12 cellular contexts compared by ENCODE assay signal in the genomic region with DNA sequence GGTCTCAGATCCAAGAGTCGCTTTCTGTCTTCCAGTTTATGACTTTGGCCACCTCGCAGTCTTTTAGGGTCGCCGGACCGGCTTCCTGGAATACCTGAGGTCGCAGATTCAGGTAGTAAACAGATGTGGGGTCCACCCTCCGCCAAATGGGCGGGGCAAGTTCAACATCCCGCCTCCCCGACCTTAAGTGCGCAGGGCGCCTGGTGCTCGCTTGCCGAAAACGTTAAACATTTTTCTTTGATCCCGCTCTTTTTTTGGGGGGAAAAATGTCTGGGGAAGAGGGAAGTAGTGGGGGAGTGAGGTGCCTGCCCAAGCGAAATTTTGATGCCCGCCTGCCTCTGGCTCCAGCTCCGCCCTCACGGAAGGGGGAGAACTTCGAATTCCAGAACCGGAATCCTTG.
DNase-seq lines count a peak whose midpoint lies in the region; ATAC-seq, FAIRE-seq and TF ChIP-seq lines count a peak whose summit lies in the region.
"Had no signal": no experiment of that assay in that cellular context is flagged by ENCODE, and none has a peak within 500 bp of the region (broad histone marks: within the 10 kb centered on the region; RNA-seq: fewer than 3 reads in every experiment).

No MANE protein-coding gene starts in this region.

- no peak overlapping the region for H2AFZ ChIP-seq in HepG2 (ENCODE audit: low read length)

- H3K27ac ChIP-seq in left ventricle myocardium inferior (replicated peaks) (no peak overlapping the region), HepG2 (ENCODE audit: extremely low read length, insufficient read depth, low read length) (no peak overlapping the region), upper lobe of left lung (peak overlapping the region; percentile 61 to 79 (median 69))
- H3K27ac ChIP-seq: KMS-11 had no signal

- CTCF ChIA-PET in HepG2 (lab: Yijun Ruan, JAX; ENCODE audit: low intra/inter-chr PET ratio, low total read pairs) = no interaction called here

- intact Hi-C loops in left ventricle myocardium inferior (cut with micrococcal nuclease) = loop anchor here (10.0 kb wide), 1 partner anchor 315 kb away; no protein-coding TSS in a partner anchor
- intact Hi-C loops in left ventricle myocardium superior (cut with micrococcal nuclease) = loop anchor here (10.0 kb wide), 1 partner anchor 315 kb away; no protein-coding TSS in a partner anchor
- intact Hi-C loops in HepG2 (cut with micrococcal nuclease; ENCODE audit: unreplicated experiment) = no loop called here

- H3K27me3 ChIP-seq in left ventricle myocardium inferior (ENCODE audit: low read depth) (peaks cover 89% of the 10 kb centered on the region), HepG2 (ENCODE audit: control insufficient read depth in 1 of 2, insufficient read depth in 2 of 2, low read length in 2 of 2) (peaks cover 6 to 54% of the 10 kb centered on the region in 2 experiments), upper lobe of left lung (peaks cover 0 to 24% (median 5%) of the 10 kb centered on the region in 4 donors)

- no peak for FAIRE-seq in HepG2 (lab: Jason Lieb, UNC)

- no peak for DNase-seq in left ventricle myocardium inferior
- no peak for DNase-seq in left ventricle myocardium superior
- DNase-seq in cardiac fibroblast (ENCODE audit: low read depth in 2 of 2) = no peak
- DNase-seq in HepG2 (ENCODE audit: low spot score) = no peak
- DNase-seq in upper lobe of left lung = peak in 1 of 2 donors; percentile 27
- no peak for DNase-seq in KBM-7
- DNase-seq: activated CD4-positive, alpha-beta T cell treated with anti-CD3 and anti-CD28 coated beads for 48 hours; stimulated activated CD4-positive, alpha-beta T cell treated with anti-CD3 and anti-CD28 coated beads, Interleukin-1b, Interleukin-23, amount 100 ng/mL, for 48 hours had no signal

- BruUV-seq in HepG2 (replicated peaks; lab: Mats Ljungman, UMichigan) = no TSS peak

- no peak for ATAC-seq in left ventricle myocardium superior
- ATAC-seq in HepG2 = no peak
- no peak for ATAC-seq in upper lobe of left lung (ENCODE audit: low FRiP score in 2 of 2)
- ATAC-seq in GM21367 (IDR thresholded peaks at IDR 0.05; ENCODE audit: unreplicated experiment) = no peak
- no peak for ATAC-seq in GM21447 (IDR thresholded peaks at IDR 0.05; ENCODE audit: unreplicated experiment)

- TF ChIP-seq RAD21 in HepG2 (CRISPR knock-in tag; IDR thresholded peaks at IDR 0.05) = no peak

- H3K4me1 ChIP-seq in left ventricle myocardium inferior (peaks cover 17% of the 10 kb centered on the region), HepG2 (ENCODE audit: insufficient read depth, low read length) (no peaks in the 10 kb centered on the region), upper lobe of left lung (peaks cover 0 to 16% (median 7%) of the 10 kb centered on the region in 4 donors)

- H3K9me3 ChIP-seq in left ventricle myocardium inferior (replicated peaks) (no peaks in the 10 kb centered on the region), HepG2 (ENCODE audit: low read length) (no peaks in the 10 kb centered on the region), upper lobe of left lung (no peaks in the 10 kb centered on the region)

- TF ChIP-seq POLR2A in HepG2 (IDR thresholded peaks at IDR 0.05; ENCODE audit: insufficient read depth in 1 of 2, low read depth in 2 of 2, low read length in 2 of 2) (no peak), upper lobe of left lung (IDR thresholded peaks at IDR 0.05) (no peak)

- POLR2A ChIA-PET in HepG2 (lab: Yijun Ruan, JAX) = no interaction called here

- TF ChIP-seq EP300 in HepG2 (IDR thresholded peaks at IDR 0.05; ENCODE audit: low read depth in 2 of 2, low read length in 2 of 2) (no peak), HepG2 (CRISPR knock-in tag; IDR thresholded peaks at IDR 0.05; ENCODE audit: borderline replicate concordance) (no peak), upper lobe of left lung (IDR thresholded peaks at IDR 0.05) (no peak)

- no peak overlapping the region for H3K4me2 ChIP-seq in HepG2 (ENCODE audit: low read depth, low read length)
- H3K4me2 ChIP-seq: KMS-11 had no signal

- H3K9ac ChIP-seq in HepG2 (ENCODE audit: insufficient read depth, low read depth, low read length) = no peak overlapping the region
- H3K9ac ChIP-seq: KMS-11 had no signal

- H3K4me3 ChIP-seq in left ventricle myocardium inferior = peak overlapping the region; percentile 60
- peak overlapping the region; percentile 44 to 48 for H3K4me3 ChIP-seq in cardiac fibroblast (replicated peaks in 1 of 2; ENCODE audit: low read depth in 2 of 2, low read length in 2 of 2)
- H3K4me3 ChIP-seq in HepG2 (replicated peaks in 1 of 3; ENCODE audit: insufficient read depth in 1 of 3, low read depth in 2 of 3, low read length in 3 of 3) = no peak overlapping the region
- peak overlapping the region in 3 of 4 donors; percentile 29 to 46 (median 41) for H3K4me3 ChIP-seq in upper lobe of left lung
- H3K4me3 ChIP-seq: lung had no signal

- H3K36me3 ChIP-seq in left ventricle myocardium inferior (no peaks in the 10 kb centered on the region), HepG2 (replicated peaks in 1 of 2; ENCODE audit: control insufficient read depth in 1 of 2, insufficient read depth in 2 of 2, low read length in 2 of 2) (no peaks in the 10 kb centered on the region), upper lobe of left lung (no peaks in the 10 kb centered on the region)

- 32% methylated on average over 22 of the region's 22 CpGs for WGBS in HepG2 (ENCODE audit: low lambda C conversion rate)
- 2 to 5% methylated on average over 22 of the region's 22 CpGs for WGBS in upper lobe of left lung, 2 donors

- TF ChIP-seq CTCF in left ventricle myocardium inferior (IDR thresholded peaks at IDR 0.05; ENCODE audit: borderline replicate concordance) = no peak
- TF ChIP-seq CTCF in cardiac fibroblast (IDR thresholded peaks at IDR 0.05; ENCODE audit: low read depth, low read length) = no peak
- TF ChIP-seq CTCF in HepG2 (CRISPR knock-in tag; IDR thresholded peaks at IDR 0.05) = no peak
- TF ChIP-seq CTCF in upper lobe of left lung (IDR thresholded peaks at IDR 0.05) = no peak

- H3K79me2 ChIP-seq in HepG2 (ENCODE audit: insufficient read depth, low read length) = no peaks in the 10 kb centered on the region

- in situ Hi-C loops in HepG2 (cut with HindIII; ENCODE audit: extremely low pct_ligation_motif_present, low pct_unique_long_range_greater_than_20kb) (loop anchor here (10.0 kb wide), 2 partner anchors 465 to 495 kb away; no protein-coding TSS in a partner anchor), KBM-7 (cut with MboI; ENCODE audit: low pct_unique_long_range_greater_than_20kb, low sequenced_read_pairs) (no loop called here)

- H4K20me1 ChIP-seq in HepG2 (ENCODE audit: insufficient read depth, low read length) = no peaks in the 10 kb centered on the region

TF ChIP-seq in HepG2, 621 proteins besides CTCF, POLR2A, EP300 and RAD21:
- TF ChIP-seq SETDB1 (CRISPR knock-in tag; IDR thresholded peaks at IDR 0.05; ENCODE audit: borderline replicate concordance) (no peak), NFYC (CRISPR knock-in tag; IDR thresholded peaks at IDR 0.05) (no peak), CBX2 (IDR thresholded peaks at IDR 0.05; ENCODE audit: low read depth, low read length) (peak; percentile 37; the same call in 1 of the 2 replicates), CBX2 (CRISPR knock-in tag; IDR thresholded peaks at IDR 0.05; ENCODE audit: low read depth) (no peak), ZNF460 (CRISPR knock-in tag; IDR thresholded peaks at IDR 0.05; ENCODE audit: borderline replicate concordance) (no peak), ZNF556 (CRISPR knock-in tag; IDR thresholded peaks at IDR 0.05; ENCODE audit: borderline replicate concordance) (no peak), HOXA3 (CRISPR knock-in tag; IDR thresholded peaks at IDR 0.05) (no peak), ATRX (CRISPR knock-in tag; IDR thresholded peaks at IDR 0.05; ENCODE audit: borderline replicate concordance) (no peak)

Comparison
In these comparisons a context has a peak if more than half of its experiments do, and no peak if none do; other contexts are left out.
1. H3K27ac ChIP-seq: peak in upper lobe of left lung (4 of 4); none in left ventricle myocardium inferior (single experiment) and HepG2 (single experiment).
2. H3K4me3 ChIP-seq: peak in left ventricle myocardium inferior (single experiment), cardiac fibroblast (2 of 2) and upper lobe of left lung (3 of 4); none in HepG2 (0 of 3).